ENCODE assay signal across 7 cellular contexts in genomic region chr14:106177266-106177665, GRCh38.
DNase-seq lines count a peak whose midpoint lies in the region; ATAC-seq and TF ChIP-seq lines count a peak whose summit lies in the region.
"Not testable (repeated sequence)": the region's sequence is repeated elsewhere in the genome, so short reads cannot be mapped to it uniquely, and the experiment has no call there.

No MANE protein-coding gene starts in this region.

- H3K27me3 ChIP-seq in Peyer's patch = not testable (repeated sequence)

- not testable (repeated sequence) for H3K9me3 Mint-ChIP-seq in activated T-cell treated with anti-CD3 and anti-CD28 coated beads, Interleukin-2, amount 50 U/mL, for 4 hours; activated naive CD4-positive, alpha-beta T cell treated with anti-CD3 and anti-CD28 coated beads, Interleukin-2, amount 50 U/mL, for 24 hours; effector memory CD8-positive, alpha-beta T cell

- TF ChIP-seq CTCF in Peyer's patch (IDR thresholded peaks at IDR 0.05) = not testable (repeated sequence)

- not testable (repeated sequence) for H3K27me3 Mint-ChIP-seq in activated T-cell treated with anti-CD3 and anti-CD28 coated beads, Interleukin-2, amount 50 U/mL, for 4 hours (ENCODE audit: low read depth); activated naive CD4-positive, alpha-beta T cell treated with anti-CD3 and anti-CD28 coated beads, Interleukin-2, amount 50 U/mL, for 24 hours
- H3K27me3 Mint-ChIP-seq in effector memory CD8-positive, alpha-beta T cell = peaks cover 7 to 34% of the 10 kb centered on the region in 2 donors

- H3K27ac ChIP-seq in Peyer's patch = peak overlapping the region in 1 of 4 donors; percentile 39

- not testable (repeated sequence) for H3K9me3 ChIP-seq in Peyer's patch

- H3K4me3 Mint-ChIP-seq in activated T-cell treated with anti-CD3 and anti-CD28 coated beads, Interleukin-2, amount 50 U/mL, for 4 hours = peak overlapping the region; percentile 12
- H3K4me3 Mint-ChIP-seq in activated naive CD4-positive, alpha-beta T cell treated with anti-CD3 and anti-CD28 coated beads, Interleukin-2, amount 50 U/mL, for 24 hours = not testable (repeated sequence)
- H3K4me3 Mint-ChIP-seq in effector memory CD8-positive, alpha-beta T cell = peak overlapping the region; percentile 2 to 44

- peak overlapping the region; percentile 3 for H3K27ac Mint-ChIP-seq in activated naive CD4-positive, alpha-beta T cell treated with anti-CD3 and anti-CD28 coated beads, Interleukin-2, amount 50 U/mL, for 24 hours
- H3K27ac Mint-ChIP-seq in effector memory CD8-positive, alpha-beta T cell = peak overlapping the region in 1 of 2 donors; percentile 35

- not testable (repeated sequence) for H3K4me3 ChIP-seq in Peyer's patch

- peak in 2 of 3 donors; percentile 25 to 51 for DNase-seq in Peyer's patch
- DNase-seq in activated CD4-positive, alpha-beta T cell treated with anti-CD3 and anti-CD28 coated beads for 48 hours = peak; percentile 43
- not testable (repeated sequence) for DNase-seq in activated T-cell treated with anti-CD3 and anti-CD28 coated beads, Interleukin-2, amount 50 U/mL, for 4 hours
- peak; percentile 23 to 41 (median 27) for DNase-seq in effector memory CD8-positive, alpha-beta T cell
- DNase-seq in stimulated activated CD4-positive, alpha-beta T cell treated with anti-CD3 and anti-CD28 coated beads, Interleukin-15, amount 100 ng/mL, for 24 hours = peak; percentile 59

- not testable (repeated sequence) for H3K4me1 ChIP-seq in Peyer's patch

- H3K36me3 ChIP-seq in Peyer's patch = not testable (repeated sequence)

- TF ChIP-seq POLR2A in Peyer's patch (IDR thresholded peaks at IDR 0.05) = not testable (repeated sequence)

- peak; percentile 81 for ATAC-seq in GM18502 (IDR thresholded peaks at IDR 0.05; ENCODE audit: poor library complexity, unreplicated experiment)
- ATAC-seq in activated T-cell treated with anti-CD3 and anti-CD28 coated beads, Interleukin-2, amount 50 U/mL, for 4 hours = peak; percentile 98
- ATAC-seq in effector memory CD8-positive, alpha-beta T cell (replicated peaks) = peak; percentile 87

- peaks cover 57% of the 10 kb centered on the region for H3K4me1 Mint-ChIP-seq in activated T-cell treated with anti-CD3 and anti-CD28 coated beads, Interleukin-2, amount 50 U/mL, for 4 hours (ENCODE audit: low read depth)
- H3K4me1 Mint-ChIP-seq in activated naive CD4-positive, alpha-beta T cell treated with anti-CD3 and anti-CD28 coated beads, Interleukin-2, amount 50 U/mL, for 24 hours = peaks cover 66% of the 10 kb centered on the region
- peaks cover 14 to 21% of the 10 kb centered on the region in 2 donors for H3K4me1 Mint-ChIP-seq in effector memory CD8-positive, alpha-beta T cell (ENCODE audit: low read depth in 2 of 2)

- not testable (repeated sequence) for H3K36me3 Mint-ChIP-seq in activated T-cell treated with anti-CD3 and anti-CD28 coated beads, Interleukin-2, amount 50 U/mL, for 4 hours (ENCODE audit: insufficient read depth); activated naive CD4-positive, alpha-beta T cell treated with anti-CD3 and anti-CD28 coated beads, Interleukin-2, amount 50 U/mL, for 24 hours; effector memory CD8-positive, alpha-beta T cell (ENCODE audit: insufficient read depth)
